23 cellular contexts compared by ENCODE assay signal in genomic region chr6:154316131-154316530, GRCh38. TPM values are rescaled to one million over a fixed set of nuclear protein-coding genes. Genes with fewer than 3 reads are reported as not detected.
DNase-seq lines count a peak whose midpoint lies in the region; ATAC-seq and TF ChIP-seq lines count a peak whose summit lies in the region.
"Had no signal": no experiment of that assay in that cellular context is flagged by ENCODE, and none has a peak within 500 bp of the region (broad histone marks: within the 10 kb centered on the region; RNA-seq: fewer than 3 reads in every experiment).

No MANE protein-coding gene starts in this region.

- H2AFZ ChIP-seq in IMR-90 (replicated peaks; ENCODE audit: low read length, poor library complexity) (no peak overlapping the region), PC-3 (ENCODE audit: low read length) (no peak overlapping the region)

- CTCF ChIA-PET in IMR-90 (lab: Yijun Ruan, JAX): no interaction called here
- CTCF ChIA-PET in PC-3 (lab: Charles Lee): no interaction called here

- H3K27me3 ChIP-seq in IMR-90 (ENCODE audit: control insufficient read depth, insufficient read depth, low read length): no peaks in the 10 kb centered on the region
- H3K27me3 ChIP-seq in PC-3 (ENCODE audit: low read length): no peaks in the 10 kb centered on the region
- H3K27me3 ChIP-seq in right cardiac atrium (ENCODE audit: control insufficient read depth, insufficient read depth): no peaks in the 10 kb centered on the region
- H3K27me3 ChIP-seq: BE2C, BLaER1 had no signal

- no peak overlapping the region for H3K4me3 Mint-ChIP-seq in mesothelial cell of epicardium
- H3K4me3 Mint-ChIP-seq: CD14-positive monocyte; CD4-positive, alpha-beta memory T cell; CD4-positive, CD25-positive, alpha-beta regulatory T cell; CD8-positive, alpha-beta memory T cell had no signal

- H3K36me3 ChIP-seq in IMR-90 (ENCODE audit: control insufficient read depth, insufficient read depth, low read length) (no peaks in the 10 kb centered on the region), PC-3 (ENCODE audit: low read depth, low read length) (no peaks in the 10 kb centered on the region)
- H3K36me3 ChIP-seq: BE2C, BLaER1 had no signal

- H3K4me1 Mint-ChIP-seq in mesothelial cell of epicardium: peaks cover 40% of the 10 kb centered on the region
- H3K4me1 Mint-ChIP-seq: CD4-positive, alpha-beta memory T cell; CD4-positive, CD25-positive, alpha-beta regulatory T cell; CD8-positive, alpha-beta memory T cell had no signal

- no peak overlapping the region for H3K14ac ChIP-seq in IMR-90 (replicated peaks; ENCODE audit: low read depth, low read length)

- no peak overlapping the region for H3K18ac ChIP-seq in IMR-90 (ENCODE audit: low read depth, low read length)

- H3K23ac ChIP-seq in IMR-90 (ENCODE audit: low read depth, low read length): no peak overlapping the region

- H2BK15ac ChIP-seq in IMR-90 (ENCODE audit: low read depth, low read length): no peak overlapping the region

- peak overlapping the region; percentile 22; the same call in 1 of the 2 replicates for H2BK120ac ChIP-seq in IMR-90 (ENCODE audit: low read depth, low read length)

- no peaks in the 10 kb centered on the region; a peak in 1 of 4 replicates for H3K79me1 ChIP-seq in IMR-90 (ENCODE audit: low read depth in 1 of 2, low read length in 2 of 2)

- H3K27ac Mint-ChIP-seq in mesothelial cell of epicardium: peak overlapping the region; percentile 23
- H3K27ac Mint-ChIP-seq: CD4-positive, alpha-beta memory T cell; CD4-positive, CD25-positive, alpha-beta regulatory T cell; CD8-positive, alpha-beta memory T cell had no signal

- 0 out of 2 replicates have a peak overlapping the region, but pooled peaks have one; percentile 18 for H4K91ac ChIP-seq in IMR-90 (ENCODE audit: insufficient read depth, low read depth, low read length)

- 0 out of 2 replicates have a peak overlapping the region, but pooled peaks have one; percentile 7 for H2AK5ac ChIP-seq in IMR-90 (ENCODE audit: low read depth, low read length)

- H3K4me2 ChIP-seq in IMR-90 (ENCODE audit: low read depth, low read length): no peak overlapping the region
- 0 out of 2 replicates have a peak overlapping the region, but pooled peaks have one; percentile 5 for H3K4me2 ChIP-seq in PC-3 (ENCODE audit: low read length)
- H3K4me2 ChIP-seq: BLaER1 had no signal

- H3K4me1 ChIP-seq in IMR-90 (ENCODE audit: control insufficient read depth, insufficient read depth, low read length) (peaks cover 6% of the 10 kb centered on the region), PC-3 (ENCODE audit: insufficient read depth, low read length) (peaks cover 25% of the 10 kb centered on the region), right cardiac atrium (ENCODE audit: control insufficient read depth, insufficient read depth, low read length) (no peaks in the 10 kb centered on the region)
- H3K4me1 ChIP-seq: BLaER1 had no signal

- no peaks in the 10 kb centered on the region for H3K27me3 Mint-ChIP-seq in mesothelial cell of epicardium (ENCODE audit: low read depth)

- dilution Hi-C loops in IMR-90 (cut with HindIII; ENCODE audit: low sequenced_read_pairs, unreplicated experiment): no loop called here

- in situ Hi-C loops in IMR-90 (cut with MboI; ENCODE audit: low sequenced_read_pairs): no loop called here

- no peak overlapping the region for H4K8ac ChIP-seq in IMR-90 (ENCODE audit: low read depth in 2 of 2, low read length in 2 of 2)

- DNase-seq in IMR-90 (no peak), PC-3 (peak; percentile 54), mesothelial cell of epicardium (ENCODE audit: low spot score in 2 of 2, unreplicated experiment in 2 of 2) (no peak), NCI-H187 treated with DMSO at 0.1 percent for 48 hours (lab: John Stamatoyannopoulos, UW) (no peak), COLO829 (ENCODE audit: low spot score) (no peak), right cardiac atrium (no peak), germinal center (ENCODE audit: low spot score) (no peak)
- DNase-seq: 8988T; ACHN; BE2C; C1 segment of cervical spinal cord; Caco-2; Calu3; CD4-positive, alpha-beta memory T cell; CD4-positive, CD25-positive, alpha-beta regulatory T cell; CD8-positive, alpha-beta memory T cell; DMS79 treated with DMSO at 0.1 percent for 48 hours; EL; GDM1 had no signal

- WGBS in IMR-90 (ENCODE audit: extremely low coverage in 2 of 2, insufficient read length in 1 of 2), 2 experiments: no CpG with 5 or more reads among the region's 1 CpG
- WGBS in right cardiac atrium: 100% methylated on average over 1 of the region's 1 CpG

- no peak for TF ChIP-seq RAD21 in IMR-90 (IDR thresholded peaks at IDR 0.05; ENCODE audit: low read length)

- H3F3A ChIP-seq in PC-3 (ENCODE audit: low read length, unreplicated experiment): no peaks in the 10 kb centered on the region

- H3K56ac ChIP-seq in IMR-90 (ENCODE audit: extremely low read depth, insufficient read depth, low read length): no peak overlapping the region

- POLR2A ChIA-PET in IMR-90 (lab: Charles Lee; ENCODE audit: unreplicated experiment) (no interaction called here), PC-3 (lab: Charles Lee; ENCODE audit: unreplicated experiment) (interaction anchor here (0.6 kb wide), 1 partner anchor 20 kb away, joined by 3 read pairs; no protein-coding TSS in a partner anchor)

- H2BK5ac ChIP-seq in IMR-90 (ENCODE audit: low read depth, low read length, poor library complexity, severe bottlenecking): no peak overlapping the region

- H3K9me1 ChIP-seq in IMR-90 (ENCODE audit: insufficient read depth, low read length): no peaks in the 10 kb centered on the region

- H3K9me3 Mint-ChIP-seq in mesothelial cell of epicardium: peaks cover 11% of the 10 kb centered on the region

- no peak overlapping the region for H2AK9ac ChIP-seq in IMR-90 (replicated peaks; ENCODE audit: low read depth, low read length, poor library complexity)

- no peak overlapping the region for H3K9ac ChIP-seq in IMR-90 (ENCODE audit: low read depth, low read length)
- no peak overlapping the region for H3K9ac ChIP-seq in PC-3 (ENCODE audit: low read length)
- H3K9ac ChIP-seq: BLaER1 had no signal

- no peak for ATAC-seq in IMR-90 (ENCODE audit: low read depth)
- ATAC-seq in PC-3: peak; percentile 85
- no peak for ATAC-seq in right cardiac atrium
- ATAC-seq: GM12878 had no signal

- H3K9me2 ChIP-seq in PC-3 (replicated peaks; ENCODE audit: low read length): no peaks in the 10 kb centered on the region

- no peaks in the 10 kb centered on the region for H4K20me1 ChIP-seq in IMR-90 (ENCODE audit: insufficient read depth, low read length)
- H4K20me1 ChIP-seq in PC-3 (ENCODE audit: low read length): no peaks in the 10 kb centered on the region
- H4K20me1 ChIP-seq: BLaER1 had no signal

- no peak overlapping the region for H3K27ac ChIP-seq in IMR-90 (ENCODE audit: insufficient read depth, low read length)
- H3K27ac ChIP-seq in PC-3 (ENCODE audit: low read length): peak overlapping the region; percentile 39; the same call in 1 of the 2 replicates
- no peak overlapping the region for H3K27ac ChIP-seq in right cardiac atrium (ENCODE audit: low read length)
- H3K27ac ChIP-seq: BLaER1 had no signal

- TF ChIP-seq POLR2A in IMR-90 (IDR thresholded peaks at IDR 0.05; ENCODE audit: low read depth, low read length): no peak

- H3K79me2 ChIP-seq in PC-3 (ENCODE audit: low read length): no peaks in the 10 kb centered on the region

- H3K4me3 ChIP-seq in IMR-90 (ENCODE audit: insufficient read depth, low read depth, low read length) (no peak overlapping the region), PC-3 (ENCODE audit: low read length) (no peak overlapping the region), right cardiac atrium (ENCODE audit: low read length) (no peak overlapping the region)
- H3K4me3 ChIP-seq: BLaER1, GM12878 had no signal

- no peak overlapping the region for H2BK20ac ChIP-seq in IMR-90 (ENCODE audit: low read depth, low read length)

- H3K36me3 Mint-ChIP-seq in mesothelial cell of epicardium: peaks cover 2% of the 10 kb centered on the region
- H3K36me3 Mint-ChIP-seq: CD4-positive, alpha-beta memory T cell; CD4-positive, CD25-positive, alpha-beta regulatory T cell had no signal

- intact Hi-C loops in IMR-90 (cut with micrococcal nuclease) (no loop called here), PC-3 (cut with micrococcal nuclease) (loop anchor here (2.0 to 5.0 kb wide), 2 partner anchors 13 to 119 kb away; no protein-coding TSS in a partner anchor), right cardiac atrium (cut with DNase I) (no loop called here)

- TF ChIP-seq CTCF in IMR-90 (conservative IDR thresholded peaks at IDR 0.05; ENCODE audit: low read depth, low read length): no peak
- no peak for TF ChIP-seq CTCF in PC-3 (conservative IDR thresholded peaks at IDR 0.05; ENCODE audit: low read depth, low read length)
- TF ChIP-seq CTCF in mesothelial cell of epicardium (IDR thresholded peaks at IDR 0.05; ENCODE audit: unreplicated experiment): no peak

- BruUV-seq in IMR-90 (replicated peaks; lab: Mats Ljungman, UMichigan): no TSS peak
- BruUV-seq in PC-3 (replicated peaks; lab: Mats Ljungman, UMichigan): no TSS peak

- no peak overlapping the region for H4K5ac ChIP-seq in IMR-90 (ENCODE audit: low read depth, low read length)

- no peaks in the 10 kb centered on the region for H3K9me3 ChIP-seq in IMR-90 (ENCODE audit: control insufficient read depth, insufficient read depth, low read length)
- no peaks in the 10 kb centered on the region for H3K9me3 ChIP-seq in PC-3 (ENCODE audit: low read length)
- H3K9me3 ChIP-seq in right cardiac atrium (ENCODE audit: control insufficient read depth, low read length): no peaks in the 10 kb centered on the region
- H3K9me3 ChIP-seq: BE2C, Caco-2 had no signal

- H3K4ac ChIP-seq in IMR-90 (ENCODE audit: low read depth, low read length): no peak overlapping the region

TF ChIP-seq in IMR-90, 13 proteins besides CTCF, POLR2A, EP300 and RAD21:
- TF ChIP-seq BHLHE40 (IDR thresholded peaks at IDR 0.05; ENCODE audit: low read depth, low read length) (no peak), MXI1 (IDR thresholded peaks at IDR 0.05; ENCODE audit: borderline replicate concordance, low read depth, low read length) (no peak)

RNA-seq across cellular contexts. Expression of gene IPCEF1, which starts 40.5 kb away (rescaled TPM):
- under 0.01 TPM in 2 replicates for total RNA-seq in IMR-90 (2012; rRNA removed)
- 0.03 and 0.07 TPM in 2 replicates for polyA plus RNA-seq in IMR-90 (2012; rRNA removed)
- not detected in 2 replicates for polyA plus RNA-seq in IMR-90 (2012; cell fraction: cytosol; rRNA removed)
- 0.02 and 0.14 TPM in 2 replicates for polyA plus RNA-seq in IMR-90 (2012; cell fraction: nucleus; rRNA removed; ENCODE audit: low replicate concordance)
- 0.12 and 0.29 TPM in 2 replicates for total RNA-seq in PC-3 (2014; rRNA removed)
- 0.76 to 1.5 TPM (median 1.0 TPM) in 3 replicates for total RNA-seq in mesothelial cell of epicardium
- total RNA-seq in right cardiac atrium: 1 to 10 TPM; 1.0 to 1.8 (median 1.1) TPM
- polyA plus RNA-seq in right cardiac atrium: 0.07 TPM
- total RNA-seq: G401 had no signal
